20 cellular contexts compared by ENCODE assay signal in the genomic region with DNA sequence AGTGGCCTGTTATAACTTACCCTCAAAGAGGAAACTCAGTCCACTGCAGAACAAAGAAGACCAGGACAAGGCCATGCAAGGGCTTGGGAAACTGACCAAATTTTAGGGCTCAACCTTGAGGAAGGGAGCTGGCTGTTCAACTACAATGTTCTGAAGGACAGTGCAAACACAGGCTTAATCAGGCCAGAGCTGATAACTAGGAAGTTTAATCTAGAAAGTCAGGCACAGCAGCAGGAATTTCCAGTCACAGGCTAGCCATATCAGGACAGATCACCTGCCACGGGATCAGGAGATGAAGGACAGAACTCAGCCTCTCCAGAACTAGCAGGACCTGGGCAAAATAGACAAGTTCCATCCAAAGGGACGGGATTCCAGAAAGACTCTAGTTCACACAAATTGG.
"Had no signal": no experiment of that assay in that cellular context is flagged by ENCODE, and none has a peak within 500 bp of the region (broad histone marks: within the 10 kb centered on the region; RNA-seq: fewer than 3 reads in every experiment).

No MANE protein-coding gene starts in this region.

- ATAC-seq: foreskin keratinocyte, gastroesophageal sphincter, left colon, natural killer cell, upper lobe of right lung had no signal

- H3K36me3 ChIP-seq: colonic mucosa, esophagus muscularis mucosa, gastroesophageal sphincter, heart left ventricle, sigmoid colon, suprapubic skin, transverse colon, upper lobe of right lung, uterus had no signal

- H3K27me3 ChIP-seq: colonic mucosa, esophagus muscularis mucosa, gastroesophageal sphincter, heart left ventricle, sigmoid colon, suprapubic skin, transverse colon, upper lobe of right lung, uterus had no signal

- H3K27ac ChIP-seq: colonic mucosa, esophagus muscularis mucosa, foreskin keratinocyte, gastroesophageal sphincter, parathyroid adenoma, suprapubic skin, upper lobe of right lung, uterus had no signal

- DNase-seq: colonic mucosa; effector memory CD4-positive, alpha-beta T cell; foreskin keratinocyte; heart left ventricle; hippocampal formation; left colon; natural killer cell; occipital lobe; sigmoid colon; stimulated activated CD4-positive, alpha-beta T cell treated with anti-CD3 and anti-CD28 coated beads, Interleukin-2, amount 100 ng/mL, for 24 hours; stimulated activated CD4-positive, alpha-beta T cell treated with anti-CD3 and anti-CD28 coated beads, Interleukin-4, amount 100 ng/mL, for 24 hours; stimulated activated naive B cell treated with anti-CD40 and anti-IgM and Interleukin-4, amounts not matched to agents 10 μg/mL and 1 μg/mL and 100 μg/mL, for 72 hours; transverse colon; upper lobe of right lung; uterus had no signal

- H3K4me1 ChIP-seq: colonic mucosa, foreskin keratinocyte, parathyroid adenoma, upper lobe of right lung, uterus had no signal

- H3K4me3 ChIP-seq: colonic mucosa, esophagus muscularis mucosa, gastroesophageal sphincter, heart left ventricle, lung, sigmoid colon, suprapubic skin, transverse colon, upper lobe of right lung, uterus had no signal

- H3K9me3 ChIP-seq: colonic mucosa, esophagus muscularis mucosa, gastroesophageal sphincter, heart left ventricle, sigmoid colon, suprapubic skin, transverse colon, upper lobe of right lung, uterus had no signal
